In genomic region chr1:39016604-39017171, GRCh38 we compare ENCODE assay signal across 1 cellular context.
TF ChIP-seq lines count a peak whose summit lies in the region.

No MANE protein-coding gene starts in this region.

TF ChIP-seq in HepG2, 621 proteins besides CTCF, POLR2A, EP300 and RAD21 (continued from another document and continues in another):
- TF ChIP-seq HNF1A (IDR thresholded peaks at IDR 0.05; ENCODE audit: low read depth) (no peak), HNF1A (CRISPR knock-in tag; IDR thresholded peaks at IDR 0.05; ENCODE audit: borderline replicate concordance) (no peak), RNF219 (CRISPR knock-in tag; IDR thresholded peaks at IDR 0.05) (no peak), PHF20 (CRISPR knock-in tag; IDR thresholded peaks at IDR 0.05) (no peak), ZNF180 (CRISPR knock-in tag; IDR thresholded peaks at IDR 0.05; ENCODE audit: borderline replicate concordance, low read depth) (no peak), KIAA2018 (CRISPR knock-in tag; IDR thresholded peaks at IDR 0.05; ENCODE audit: borderline replicate concordance) (no peak), ZKSCAN8 (CRISPR knock-in tag; IDR thresholded peaks at IDR 0.05; ENCODE audit: borderline replicate concordance) (0 out of 2 replicates have a peak, but pooled peaks have one; percentile 24), PHF21A (CRISPR knock-in tag; IDR thresholded peaks at IDR 0.05) (0 out of 2 replicates have a peak, but pooled peaks have one; percentile 21), THAP11 (CRISPR knock-in tag; IDR thresholded peaks at IDR 0.05) (0 out of 2 replicates have a peak, but pooled peaks have one; percentile 15), KLF6 (CRISPR knock-in tag; IDR thresholded peaks at IDR 0.05) (0 out of 2 replicates have a peak, but pooled peaks have one; percentile 39), ZNF687 (CRISPR knock-in tag; IDR thresholded peaks at IDR 0.05) (peak; percentile 23; the same call in 1 of the 2 replicates), ZNF350 (CRISPR knock-in tag; IDR thresholded peaks at IDR 0.05; ENCODE audit: borderline replicate concordance, low read depth) (no peak), KLF12 (CRISPR knock-in tag; IDR thresholded peaks at IDR 0.05; ENCODE audit: borderline replicate concordance) (no peak), XBP1 (CRISPR knock-in tag; IDR thresholded peaks at IDR 0.05) (no peak), ZNF292 (CRISPR knock-in tag; IDR thresholded peaks at IDR 0.05; ENCODE audit: borderline replicate concordance, low read depth) (no peak), IKZF4 (CRISPR knock-in tag; IDR thresholded peaks at IDR 0.05; ENCODE audit: borderline replicate concordance, low read depth, not compliant biosample characterization) (no peak), BATF2 (CRISPR knock-in tag; IDR thresholded peaks at IDR 0.05) (no peak), ETS1 (CRISPR knock-in tag; IDR thresholded peaks at IDR 0.05) (no peak), TAF15 (IDR thresholded peaks at IDR 0.05; ENCODE audit: low read depth, low read length, poor library complexity, severe bottlenecking) (no peak), CREB3 (CRISPR knock-in tag; IDR thresholded peaks at IDR 0.05) (no peak), HMGXB3 (CRISPR knock-in tag; IDR thresholded peaks at IDR 0.05; ENCODE audit: borderline replicate concordance) (no peak; the same call in 1 of the 2 replicates), ZNF17 (CRISPR knock-in tag; IDR thresholded peaks at IDR 0.05) (no peak), KDM1A (CRISPR knock-in tag; IDR thresholded peaks at IDR 0.05) (no peak), TARDBP (CRISPR knock-in tag; IDR thresholded peaks at IDR 0.05) (0 out of 2 replicates have a peak, but pooled peaks have one; percentile 35), EEA1 (CRISPR knock-in tag; IDR thresholded peaks at IDR 0.05; ENCODE audit: borderline replicate concordance) (no peak)
